Comparison of ENCODE assay signal across 8 cellular contexts in the genomic region with DNA sequence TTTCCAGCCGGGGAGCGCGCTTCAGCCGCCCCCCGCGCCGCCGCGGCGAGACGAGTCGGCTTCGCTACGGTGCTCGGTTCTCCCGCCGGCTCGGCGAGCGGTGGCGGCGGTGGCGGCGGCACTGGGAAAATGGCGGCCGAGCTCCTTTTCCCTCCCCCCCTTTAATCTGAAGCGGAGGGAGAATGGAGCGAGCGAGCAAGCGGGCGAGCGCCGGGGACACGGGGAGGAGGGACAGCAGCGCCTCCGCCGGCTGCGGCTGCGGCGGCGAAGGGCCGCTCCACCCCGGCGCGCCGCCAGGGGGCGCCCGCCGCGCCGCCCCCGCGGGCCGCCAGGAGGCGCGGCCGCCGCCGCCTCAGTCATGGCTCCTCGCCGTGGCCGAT. TPM values are rescaled to one million over a fixed set of nuclear protein-coding genes. Genes with fewer than 3 reads are reported as not detected.
DNase-seq lines count a peak whose midpoint lies in the region; TF ChIP-seq lines count a peak whose summit lies in the region.

A gene with protein sequence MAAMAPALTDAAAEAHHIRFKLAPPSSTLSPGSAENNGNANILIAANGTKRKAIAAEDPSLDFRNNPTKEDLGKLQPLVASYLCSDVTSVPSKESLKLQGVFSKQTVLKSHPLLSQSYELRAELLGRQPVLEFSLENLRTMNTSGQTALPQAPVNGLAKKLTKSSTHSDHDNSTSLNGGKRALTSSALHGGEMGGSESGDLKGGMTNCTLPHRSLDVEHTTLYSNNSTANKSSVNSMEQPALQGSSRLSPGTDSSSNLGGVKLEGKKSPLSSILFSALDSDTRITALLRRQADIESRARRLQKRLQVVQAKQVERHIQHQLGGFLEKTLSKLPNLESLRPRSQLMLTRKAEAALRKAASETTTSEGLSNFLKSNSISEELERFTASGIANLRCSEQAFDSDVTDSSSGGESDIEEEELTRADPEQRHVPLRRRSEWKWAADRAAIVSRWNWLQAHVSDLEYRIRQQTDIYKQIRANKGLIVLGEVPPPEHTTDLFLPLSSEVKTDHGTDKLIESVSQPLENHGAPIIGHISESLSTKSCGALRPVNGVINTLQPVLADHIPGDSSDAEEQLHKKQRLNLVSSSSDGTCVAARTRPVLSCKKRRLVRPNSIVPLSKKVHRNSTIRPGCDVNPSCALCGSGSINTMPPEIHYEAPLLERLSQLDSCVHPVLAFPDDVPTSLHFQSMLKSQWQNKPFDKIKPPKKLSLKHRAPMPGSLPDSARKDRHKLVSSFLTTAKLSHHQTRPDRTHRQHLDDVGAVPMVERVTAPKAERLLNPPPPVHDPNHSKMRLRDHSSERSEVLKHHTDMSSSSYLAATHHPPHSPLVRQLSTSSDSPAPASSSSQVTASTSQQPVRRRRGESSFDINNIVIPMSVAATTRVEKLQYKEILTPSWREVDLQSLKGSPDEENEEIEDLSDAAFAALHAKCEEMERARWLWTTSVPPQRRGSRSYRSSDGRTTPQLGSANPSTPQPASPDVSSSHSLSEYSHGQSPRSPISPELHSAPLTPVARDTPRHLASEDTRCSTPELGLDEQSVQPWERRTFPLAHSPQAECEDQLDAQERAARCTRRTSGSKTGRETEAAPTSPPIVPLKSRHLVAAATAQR (N-terminal part only) (minus strand): TSS at position 184 of the 380 bp plus-strand sequence. CDS start 21,286 bp downstream, outside the sequence.

- peak within 1 kb of the TSS; percentile 99 to 100 (median 99) for H3K27ac Mint-ChIP-seq in H9

- H2BK120ac ChIP-seq in H9 (ENCODE audit: low read depth, low read length, poor library complexity, severe bottlenecking) = peak within 1 kb of the TSS; percentile 87

- no peak within 1 kb of the TSS for H2BK20ac ChIP-seq in H9 (ENCODE audit: low read depth, low read length, poor library complexity, severe bottlenecking)

- H3K36me3 ChIP-seq in MM.1S (replicated peaks; ENCODE audit: insufficient read depth, low read length) = no peaks in the 10 kb centered on the region
- peaks cover 16% of the 10 kb centered on the region for H3K36me3 ChIP-seq in SJSA1

- H3K27me3 ChIP-seq in H9 (ENCODE audit: insufficient read depth, low read length) (no peaks in the 10 kb centered on the region), MM.1S (replicated peaks; ENCODE audit: insufficient read depth, low read length) (no peaks in the 10 kb centered on the region), SJSA1 (replicated peaks) (no peaks in the 10 kb centered on the region)

- H4K91ac ChIP-seq in H9 (ENCODE audit: insufficient read length, low read depth, low read length) = no peak within 1 kb of the TSS

- peak within 1 kb of the TSS; percentile 33 for H2BK5ac ChIP-seq in H9 (ENCODE audit: insufficient read length, low read length)

- H3T11ph ChIP-seq in H9 (ENCODE audit: low read length) = no peak within 1 kb of the TSS

- H3K18ac ChIP-seq in H9 (ENCODE audit: insufficient read length, low read depth, low read length) = peak within 1 kb of the TSS; percentile 83

- peak within 1 kb of the TSS; percentile 77 for H3K4me2 ChIP-seq in H9 (ENCODE audit: insufficient read depth, insufficient read length, low read length)
- peak within 1 kb of the TSS; percentile 97 for H3K4me2 ChIP-seq in MM.1S (ENCODE audit: low read depth, low read length)

- H3K4me1 ChIP-seq in H9 (ENCODE audit: insufficient read depth, low read length) (no peaks in the 10 kb centered on the region; the same call in 1 of the 2 replicates), MM.1S (ENCODE audit: low read length) (peaks cover 38% of the 10 kb centered on the region), SJSA1 (replicated peaks) (peaks cover 35% of the 10 kb centered on the region)

- peak within 1 kb of the TSS; percentile 91 to 97 for H3K4me3 Mint-ChIP-seq in H9

- WGBS in H9 (ENCODE audit: extremely low coverage, insufficient read length, low lambda C conversion rate) = no CpG with 5 or more reads among the region's 62 CpGs

- peak within 1 kb of the TSS; percentile 67; the same call in 1 of the 2 replicates for H3K4ac ChIP-seq in H9 (ENCODE audit: low read depth, low read length)

- no peaks in the 10 kb centered on the region for H3K27me3 Mint-ChIP-seq in H9 (ENCODE audit: low read depth)

- no peak within 1 kb of the TSS for H4K8ac ChIP-seq in H9 (replicated peaks; ENCODE audit: insufficient read length, low read depth, low read length)

- H4K20me1 ChIP-seq in H9 (ENCODE audit: control insufficient read depth, insufficient read depth, insufficient read length) (peaks cover 2% of the 10 kb centered on the region), MM.1S (ENCODE audit: insufficient read depth, low read length) (peaks cover 19% of the 10 kb centered on the region)

- H3K14ac ChIP-seq in H9 (ENCODE audit: insufficient read depth, low read length) = peak within 1 kb of the TSS; percentile 97

- no peak within 1 kb of the TSS for H2AFZ ChIP-seq in H9 (ENCODE audit: low read length)
- peak within 1 kb of the TSS; percentile 78 for H2AFZ ChIP-seq in MM.1S (ENCODE audit: low read length)

- H3K23me2 ChIP-seq in H9 (ENCODE audit: insufficient read length, low read depth, low read length, poor library complexity, severe bottlenecking) = peaks cover 3% of the 10 kb centered on the region

- peaks cover 27% of the 10 kb centered on the region for H3F3A ChIP-seq in MM.1S (ENCODE audit: insufficient read depth, low read length)

- peak within 1 kb of the TSS; percentile 89 for H3K4me3 ChIP-seq in MM.1S (ENCODE audit: low read length)
- H3K4me3 ChIP-seq in SJSA1 = peak within 1 kb of the TSS; percentile 91

- H3K36me3 Mint-ChIP-seq in H9 (ENCODE audit: insufficient read depth in 1 of 3, low read depth in 3 of 3) = peaks cover 13 to 21% (median 19%) of the 10 kb centered on the region in 3 experiments

- no peaks in the 10 kb centered on the region for H3K9me3 ChIP-seq in H9 (ENCODE audit: control insufficient read depth, low read depth, low read length)
- no peaks in the 10 kb centered on the region for H3K9me3 ChIP-seq in MM.1S (replicated peaks; ENCODE audit: insufficient read depth, low read length)
- H3K9me3 ChIP-seq in SJSA1 (replicated peaks) = no peaks in the 10 kb centered on the region

- H3K79me2 ChIP-seq in H9 (ENCODE audit: insufficient read depth, low read length) (peaks cover 42% of the 10 kb centered on the region), MM.1S (ENCODE audit: low read length) (peaks cover 65% of the 10 kb centered on the region)

- H2BK15ac ChIP-seq in H9 (ENCODE audit: low read depth, low read length) = no peak within 1 kb of the TSS

- no peaks in the 10 kb centered on the region for H3K79me1 ChIP-seq in H9 (ENCODE audit: insufficient read depth, low read depth, low read length, poor library complexity, severe bottlenecking)

- peaks cover 32 to 39% of the 10 kb centered on the region in 2 experiments for H3K4me1 Mint-ChIP-seq in H9

- H3K27ac ChIP-seq in H9 (ENCODE audit: insufficient read length, low read depth, low read length) = peak within 1 kb of the TSS; percentile 84
- peak within 1 kb of the TSS; percentile 85 for H3K27ac ChIP-seq in MM.1S (ENCODE audit: low read length)
- H3K27ac ChIP-seq in SJSA1 = peak within 1 kb of the TSS; percentile 97
- peak within 1 kb of the TSS; percentile 99 for H3K27ac ChIP-seq in temporal lobe (ENCODE audit: low read depth, low read length)

- H3K23ac ChIP-seq in H9 (ENCODE audit: insufficient read length, low read depth, low read length) = no peak within 1 kb of the TSS

- no peak within 1 kb of the TSS for H2AK5ac ChIP-seq in H9 (ENCODE audit: insufficient read length, low read length)

- H3K56ac ChIP-seq in H9 (ENCODE audit: insufficient read length, low read depth, low read length) = no peak within 1 kb of the TSS

- no peak within 1 kb of the TSS for H2BK12ac ChIP-seq in H9 (ENCODE audit: insufficient read length, low read depth, low read length)

- DNase-seq in GDM1 (lab: John Stamatoyannopoulos, UW) (peak; percentile 81), H9 (peak; percentile 95), MM.1S (peak; percentile 85), SJSA1 (ENCODE audit: low read depth in 1 of 2, low spot score in 2 of 2) (peak; percentile 95 to 96), germinal center (ENCODE audit: low spot score) (peak; percentile 99), occipital lobe (lab: John Stamatoyannopoulos, UW) (peak; percentile 72)
- DNase-seq in activated naive CD4-positive, alpha-beta T cell treated with anti-CD3 and anti-CD28 coated beads, Interleukin-2, amount 50 U/mL, for 16 hours = peak; percentile 90

- H3K9me2 ChIP-seq in MM.1S (replicated peaks; ENCODE audit: insufficient read depth, low read length) = no peaks in the 10 kb centered on the region

- H3K9ac ChIP-seq in H9 (ENCODE audit: extremely low read depth, insufficient read length, low read length) (peak within 1 kb of the TSS; percentile 93), MM.1S (ENCODE audit: low read length) (peak within 1 kb of the TSS; percentile 78)

- TF ChIP-seq CTCF in H9 (conservative IDR thresholded peaks at IDR 0.05) (peak; percentile 53; the same call in 1 of the 3 replicates), MM.1S (IDR thresholded peaks at IDR 0.05; ENCODE audit: low read length) (no peak)

- H3K9me3 Mint-ChIP-seq in H9 = peaks cover 9 to 11% of the 10 kb centered on the region in 2 experiments

- peak within 1 kb of the TSS; percentile 17 for H4K5ac ChIP-seq in H9 (ENCODE audit: insufficient read length, low read depth, low read length)

RNA-seq across cellular contexts. Expression of the gene that starts here (rescaled TPM):
- total RNA-seq in H9 (2021) = 110 and 114 TPM in 2 replicates
- total RNA-seq in SJSA1 (2014; rRNA removed; shearing (Covaris generic)) = 19.7 and 37.9 TPM in 2 replicates
- total RNA-seq in occipital lobe = 116 TPM
- total RNA-seq in temporal lobe = 119 TPM

Comparison
In these comparisons a context has a peak if more than half of its experiments do, and no peak if none do; other contexts are left out.
1. Peak in every context shown above with its lines: DNase-seq, H3K4me3 ChIP-seq and H3K27ac ChIP-seq.